In the genomic region with DNA sequence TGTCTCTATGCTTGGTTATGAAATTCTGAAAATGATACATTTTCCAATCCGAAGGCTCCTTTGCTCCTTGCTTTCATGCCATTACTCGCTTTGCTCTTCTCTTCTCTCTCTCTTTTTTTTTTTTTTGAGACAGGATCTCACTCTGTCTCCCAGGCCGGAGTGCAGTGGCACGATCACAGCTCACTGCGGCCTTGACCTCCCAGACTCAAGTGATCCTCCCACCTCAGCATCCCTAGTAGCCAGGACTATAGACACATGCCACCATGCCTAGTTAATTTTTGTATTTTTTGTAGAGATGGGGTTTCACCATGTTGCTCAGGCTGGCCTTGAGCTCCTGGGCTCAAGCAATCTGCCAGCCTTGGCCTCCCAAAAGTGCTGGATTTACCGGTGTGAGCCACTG, we compare ENCODE assay signal across 1 cellular context.
A peak's percentile ranks its signal among the peaks of the same experiment; 100 is the strongest.
TF ChIP-seq lines count a peak whose summit lies in the region.
"Not testable (repeated sequence)": the region's sequence is repeated elsewhere in the genome, so short reads cannot be mapped to it uniquely, and the experiment has no call there.

No MANE protein-coding gene starts in this region.

TF ChIP-seq in HepG2, 621 proteins besides CTCF, POLR2A, EP300 and RAD21:
- TF ChIP-seq, protein P1, sequence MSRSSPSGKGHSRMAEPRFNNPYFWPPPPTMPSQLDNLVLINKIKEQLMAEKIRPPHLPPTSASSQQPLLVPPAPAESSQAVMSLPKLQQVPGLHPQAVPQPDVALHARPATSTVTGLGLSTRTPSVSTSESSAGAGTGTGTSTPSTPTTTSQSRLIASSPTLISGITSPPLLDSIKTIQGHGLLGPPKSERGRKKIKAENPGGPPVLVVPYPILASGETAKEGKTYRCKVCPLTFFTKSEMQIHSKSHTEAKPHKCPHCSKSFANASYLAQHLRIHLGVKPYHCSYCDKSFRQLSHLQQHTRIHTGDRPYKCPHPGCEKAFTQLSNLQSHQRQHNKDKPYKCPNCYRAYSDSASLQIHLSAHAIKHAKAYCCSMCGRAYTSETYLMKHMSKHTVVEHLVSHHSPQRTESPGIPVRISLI (CRISPR knock-in tag; IDR thresholded peaks at IDR 0.05; ENCODE audit: borderline replicate concordance): peak; percentile 52; the same call in 1 of the 2 replicates
- TF ChIP-seq HNF4A (CRISPR knock-in tag; IDR thresholded peaks at IDR 0.05) (0 out of 2 replicates have a peak, but pooled peaks have one; percentile 15), NR2F6 (CRISPR knock-in tag; IDR thresholded peaks at IDR 0.05) (peak; percentile 54; the same call in 1 of the 2 replicates)
- TF ChIP-seq NR2F6 (IDR thresholded peaks at IDR 0.05): not testable (repeated sequence)
